Comparison of ENCODE assay signal across 8 cellular contexts in the genomic region with DNA sequence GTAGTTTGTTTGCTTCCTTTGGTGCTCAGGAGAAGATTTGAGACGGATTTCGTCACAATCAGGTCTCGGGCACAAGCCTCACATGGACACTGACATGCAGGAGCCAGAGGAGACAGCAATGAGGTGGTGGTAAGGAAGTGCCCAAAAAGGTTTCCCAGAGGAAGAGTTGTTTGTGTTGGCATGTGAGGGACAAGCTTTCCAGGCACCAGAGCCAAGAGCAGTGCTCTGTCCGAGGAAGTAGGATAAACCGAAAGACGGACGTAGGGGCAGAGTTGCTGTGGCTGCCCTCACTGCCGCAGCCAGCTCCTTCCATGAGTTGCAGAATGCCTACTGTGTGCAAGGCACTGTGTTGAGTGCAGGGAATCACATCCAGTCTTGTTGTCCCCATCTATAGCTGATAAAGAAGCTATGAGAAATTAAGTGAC. TPM values are rescaled to one million over a fixed set of nuclear protein-coding genes. Genes with fewer than 3 reads are reported as not detected.
A peak's percentile ranks its signal among the peaks of the same experiment; 100 is the strongest.
DNase-seq lines count a peak whose midpoint lies in the region; ATAC-seq, FAIRE-seq and TF ChIP-seq lines count a peak whose summit lies in the region.

No MANE protein-coding gene starts in this region.

- intact Hi-C loops in dorsolateral prefrontal cortex (cut with DNase I), result loop anchor here in 1 of 2 donors (10.0 kb wide), 1 partner anchor 46 kb away; no protein-coding TSS in a partner anchor

- peak overlapping the region; percentile 89 for H3K27ac Mint-ChIP-seq in stimulated activated naive CD8-positive, alpha-beta T cell treated with anti-CD3 and anti-CD28 coated beads, Interleukin-15, Interleukin-2, amounts not matched to agents 100 ng/mL and 50 ng/mL, for 24 hours
- H3K27ac Mint-ChIP-seq in naive B cell, result peak overlapping the region; percentile 50 to 95 (median 82)

- no peak for ATAC-seq in stimulated activated naive CD8-positive, alpha-beta T cell treated with anti-CD3 and anti-CD28 coated beads, Interleukin-15, Interleukin-2, amounts not matched to agents 100 U/mL and 50 U/mL, for 24 hours
- ATAC-seq in naive B cell (ENCODE audit: low read depth in 2 of 2), result no peak

- H3K27me3 ChIP-seq in dorsolateral prefrontal cortex, result no peaks in the 10 kb centered on the region

- no peak overlapping the region for H3K4me3 ChIP-seq in dorsolateral prefrontal cortex

- DNase-seq in stimulated activated naive CD8-positive, alpha-beta T cell treated with anti-CD3 and anti-CD28 coated beads, Interleukin-15, Interleukin-2, amounts not matched to agents 100 U/mL and 50 U/mL, for 24 hours, result no peak
- DNase-seq in dorsolateral prefrontal cortex, result no peak
- no peak for DNase-seq in naive B cell
- DNase-seq in DMS 273 (lab: John Stamatoyannopoulos, UW; ENCODE audit: unreplicated experiment), result no peak
- DNase-seq in putamen (ENCODE audit: low spot score), result no peak
- DNase-seq in D721Med (ENCODE audit: insufficient read length, low spot score), result no peak
- no peak for DNase-seq in cerebellar cortex (ENCODE audit: low spot score)

- H3K27me3 Mint-ChIP-seq in stimulated activated naive CD8-positive, alpha-beta T cell treated with anti-CD3 and anti-CD28 coated beads, Interleukin-15, Interleukin-2, amounts not matched to agents 100 ng/mL and 50 ng/mL, for 24 hours, result no peaks in the 10 kb centered on the region
- no peaks in the 10 kb centered on the region for H3K27me3 Mint-ChIP-seq in naive B cell

- no peak for TF ChIP-seq CTCF in dorsolateral prefrontal cortex (IDR thresholded peaks at IDR 0.05 in 54 of 56, conservative IDR thresholded peaks at IDR 0.05 in 2 of 56; ENCODE audit: low read depth in 1 of 56, partially characterized antibody in 56 of 56)
- no peak for TF ChIP-seq CTCF in D721Med (IDR thresholded peaks at IDR 0.05; ENCODE audit: insufficient read depth, missing control alignments)

- H3K9me3 Mint-ChIP-seq in stimulated activated naive CD8-positive, alpha-beta T cell treated with anti-CD3 and anti-CD28 coated beads, Interleukin-15, Interleukin-2, amounts not matched to agents 100 ng/mL and 50 ng/mL, for 24 hours, result no peaks in the 10 kb centered on the region
- H3K9me3 Mint-ChIP-seq in naive B cell, result no peaks in the 10 kb centered on the region

- peak overlapping the region; percentile 56 for H3K4me3 Mint-ChIP-seq in stimulated activated naive CD8-positive, alpha-beta T cell treated with anti-CD3 and anti-CD28 coated beads, Interleukin-15, Interleukin-2, amounts not matched to agents 100 ng/mL and 50 ng/mL, for 24 hours
- H3K4me3 Mint-ChIP-seq in naive B cell, result peak overlapping the region in 6 of 8 donors; percentile 56 to 84 (median 74)

- peak overlapping the region in 57 of 59 donors; percentile 17 to 89 (median 71) for H3K27ac ChIP-seq in dorsolateral prefrontal cortex

- H3K36me3 Mint-ChIP-seq in stimulated activated naive CD8-positive, alpha-beta T cell treated with anti-CD3 and anti-CD28 coated beads, Interleukin-15, Interleukin-2, amounts not matched to agents 100 ng/mL and 50 ng/mL, for 24 hours (ENCODE audit: low read depth), result peaks cover 58% of the 10 kb centered on the region
- H3K36me3 Mint-ChIP-seq in naive B cell, result peaks cover 7 to 10% of the 10 kb centered on the region in 2 donors

- H3K4me1 Mint-ChIP-seq in stimulated activated naive CD8-positive, alpha-beta T cell treated with anti-CD3 and anti-CD28 coated beads, Interleukin-15, Interleukin-2, amounts not matched to agents 100 ng/mL and 50 ng/mL, for 24 hours (ENCODE audit: low read depth), result peaks cover 74% of the 10 kb centered on the region
- peaks cover 21 to 30% (median 23%) of the 10 kb centered on the region in 3 donors for H3K4me1 Mint-ChIP-seq in naive B cell

- no peak for FAIRE-seq in D721Med (lab: Jason Lieb, UNC)

RNA-seq across cellular contexts. Expression of gene SAE1, which starts 27.7 kb away (rescaled TPM):
- 100 to 1,000 TPM in 2 of 120 experiments, 10 to 100 TPM in 118; 50.2 to 109 (median 75.1) TPM for total RNA-seq in dorsolateral prefrontal cortex
- 10 to 100 TPM; 74.7 to 97.1 (median 78.9) TPM for polyA plus RNA-seq in naive B cell (ENCODE audit: low read depth in 6 of 6)

RNA-seq across cellular contexts. Expression of gene ZC3H4, which starts 44.8 kb away (rescaled TPM):
- 10 to 100 TPM; 28.4 to 56.1 (median 40.3) TPM for total RNA-seq in dorsolateral prefrontal cortex
- polyA plus RNA-seq in naive B cell (ENCODE audit: low read depth in 6 of 6), result 1 to 10 TPM in 5 of 6 donors, under 1 TPM in 1; 0.46 to 2.6 (median 1.6) TPM
